In genomic region chr9:97572196-97572891, GRCh38 we compare ENCODE assay signal across 1 cellular context.
TF ChIP-seq lines count a peak whose summit lies in the region.

No MANE protein-coding gene starts in this region.

TF ChIP-seq in WTC11, 78 proteins besides CTCF, POLR2A, EP300 and RAD21 (continued from another document):
- TF ChIP-seq PRDM15 (CRISPR knock-in tag; IDR thresholded peaks at IDR 0.05): no peak
- no peak for TF ChIP-seq FOXJ3 (CRISPR knock-in tag; IDR thresholded peaks at IDR 0.05; ENCODE audit: borderline replicate concordance)
- TF ChIP-seq ATF3 (CRISPR knock-in tag; conservative IDR thresholded peaks at IDR 0.05): no peak
- TF ChIP-seq USF1 (CRISPR knock-in tag; IDR thresholded peaks at IDR 0.05): no peak
- no peak for TF ChIP-seq E2F4 (CRISPR knock-in tag; IDR thresholded peaks at IDR 0.05; ENCODE audit: borderline replicate concordance, low read depth)
- no peak for TF ChIP-seq ELF4 (CRISPR knock-in tag; IDR thresholded peaks at IDR 0.05; ENCODE audit: low read depth)
- TF ChIP-seq ZNF317 (CRISPR knock-in tag; IDR thresholded peaks at IDR 0.05; ENCODE audit: borderline replicate concordance, low read depth): no peak
